15 cellular contexts compared by ENCODE assay signal in the genomic region with DNA sequence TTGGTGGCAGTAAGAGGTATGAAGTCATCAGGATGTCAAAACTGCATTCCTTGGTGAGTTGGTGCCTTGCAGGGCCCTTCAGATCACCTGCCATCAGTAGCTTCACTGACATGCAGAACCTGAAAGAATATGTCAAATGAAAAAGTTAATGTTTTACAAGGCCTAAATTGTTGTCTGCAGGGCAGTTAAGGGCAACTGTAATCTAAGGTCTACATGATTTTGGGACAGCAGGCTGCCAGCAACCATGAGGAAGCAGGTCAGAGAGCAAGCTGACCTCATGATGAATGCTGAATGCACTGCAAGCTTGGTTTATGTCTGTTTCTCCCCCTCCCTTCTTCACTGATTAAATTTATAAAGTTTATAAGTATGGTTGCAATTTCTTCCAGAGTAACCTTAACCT. TPM values are rescaled to one million over a fixed set of nuclear protein-coding genes. Genes with fewer than 3 reads are reported as not detected.
"Had no signal": no experiment of that assay in that cellular context is flagged by ENCODE, and none has a peak within 500 bp of the region (broad histone marks: within the 10 kb centered on the region; RNA-seq: fewer than 3 reads in every experiment).

No MANE protein-coding gene starts in this region.

RNA-seq across cellular contexts. Expression of a gene that starts 1.1 kb away (rescaled TPM):
- total RNA-seq: stomach, subcutaneous adipose tissue, suprapubic skin, temporal lobe, testis, thoracic aorta, thyroid gland, tibial nerve, transverse colon, upper lobe of left lung, upper lobe of right lung, ureter, urinary bladder, uterus, vagina had no signal

RNA-seq across cellular contexts. Expression of a gene that starts 13.2 kb away (rescaled TPM):
- total RNA-seq: stomach, subcutaneous adipose tissue, suprapubic skin, temporal lobe, thoracic aorta, thyroid gland, tibial nerve, transverse colon, upper lobe of left lung, upper lobe of right lung, ureter, urinary bladder, uterus, vagina had no signal

RNA-seq across cellular contexts. Expression of a gene that starts 17.3 kb away (rescaled TPM):
- total RNA-seq: stomach, subcutaneous adipose tissue, suprapubic skin, temporal lobe, thoracic aorta, thyroid gland, tibial nerve, transverse colon, upper lobe of left lung, upper lobe of right lung, ureter, urinary bladder, uterus, vagina had no signal

RNA-seq across cellular contexts. Expression of a gene that starts 44.7 kb away (rescaled TPM):
- total RNA-seq: stomach, subcutaneous adipose tissue, suprapubic skin, temporal lobe, thoracic aorta, thyroid gland, tibial nerve, transverse colon, upper lobe of left lung, upper lobe of right lung, ureter, urinary bladder, uterus, vagina had no signal

RNA-seq across cellular contexts. Expression of a gene that starts 48.2 kb away (rescaled TPM):
- total RNA-seq: stomach, subcutaneous adipose tissue, suprapubic skin, temporal lobe, testis, thoracic aorta, thyroid gland, tibial nerve, transverse colon, upper lobe of left lung, upper lobe of right lung, ureter, urinary bladder, uterus, vagina had no signal
